8 cellular contexts compared by ENCODE assay signal in the genomic region with DNA sequence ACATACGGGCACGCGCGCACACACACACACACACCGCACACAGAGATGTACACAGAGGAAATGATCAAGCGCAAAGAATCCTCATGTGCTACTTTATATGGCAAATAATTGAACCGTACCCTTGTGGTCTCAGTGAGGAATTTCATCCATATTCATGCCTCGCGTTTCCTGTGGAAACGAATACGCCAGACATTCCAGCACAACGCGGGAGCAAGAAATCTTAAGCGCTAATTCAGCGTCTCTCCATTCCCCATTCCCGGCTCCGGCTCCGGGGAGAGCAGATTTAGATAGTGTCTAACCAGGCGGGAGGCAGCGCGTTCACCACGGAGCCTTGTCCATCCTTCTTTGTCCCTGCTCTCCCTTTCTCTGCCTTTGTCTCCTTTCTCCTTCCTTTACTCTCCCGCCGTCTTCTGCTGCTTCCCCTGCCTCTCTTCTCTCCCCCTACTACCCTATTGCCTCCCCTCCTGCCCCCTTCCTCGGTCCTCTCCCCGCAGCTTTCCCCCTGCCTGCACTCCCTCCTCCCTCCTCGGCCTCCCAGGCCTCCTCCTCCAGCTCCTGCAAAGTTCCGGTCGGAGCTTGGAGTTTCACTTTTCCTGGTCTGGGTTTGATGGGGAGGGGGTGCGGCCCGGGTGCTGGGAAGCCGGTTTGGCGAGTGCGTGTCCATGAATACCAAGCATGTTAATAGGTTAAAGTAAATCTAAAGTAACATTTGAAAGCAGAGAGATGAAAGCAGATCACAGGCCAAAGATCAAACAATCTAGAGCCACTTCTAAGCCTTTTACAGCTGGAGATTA.
A peak's percentile ranks its signal among the peaks of the same experiment; 100 is the strongest.
DNase-seq lines count a peak whose midpoint lies in the region; ATAC-seq and TF ChIP-seq lines count a peak whose summit lies in the region.

No MANE protein-coding gene starts in this region.

- POLR2A ChIA-PET in T-cell (lab: Charles Lee), result no interaction called here

- peaks cover 2 to 8% (median 2%) of the 10 kb centered on the region in 3 donors for H3K4me1 Mint-ChIP-seq in T-cell

- H3K27ac ChIP-seq in iPS DF 6.9 (ENCODE audit: low read length), result no peak overlapping the region

- H3K27ac Mint-ChIP-seq in T-cell, result no peak overlapping the region

- TF ChIP-seq CTCF in GM13976 (IDR thresholded peaks at IDR 0.05; ENCODE audit: borderline replicate concordance, control extremely low read depth, extremely low read depth, insufficient read depth, missing control alignments), result no peak

- no peaks in the 10 kb centered on the region; the same call in 1 of the 2 replicates for H3K27me3 ChIP-seq in iPS DF 6.9 (ENCODE audit: control insufficient read depth, insufficient read depth, low read length)

- CTCF ChIA-PET in T-cell (lab: Charles Lee), result no interaction called here

- ATAC-seq in sciatic nerve (peak; percentile 78), T-cell (replicated peaks in 1 of 4) (no peak)

- H3K4me3 Mint-ChIP-seq in T-cell, result no peak overlapping the region

- intact Hi-C loops in sciatic nerve (cut with DNase I), result no loop called here

- H3K9me3 Mint-ChIP-seq in T-cell, result peaks cover 0 to 8% (median 0%) of the 10 kb centered on the region in 3 donors

- no peaks in the 10 kb centered on the region for H3K36me3 ChIP-seq in iPS DF 6.9 (ENCODE audit: control insufficient read depth, insufficient read depth, low read length)

- in situ Hi-C loops in GM13976 (cut with MboI; ENCODE audit: low sequenced_read_pairs, unreplicated experiment), result no loop called here

- no peaks in the 10 kb centered on the region for H3K9me3 ChIP-seq in iPS DF 6.9 (ENCODE audit: control insufficient read depth, insufficient read depth, low read length)

- no CpG with 5 or more reads among the region's 34 CpGs for WGBS in iPS DF 6.9 (ENCODE audit: insufficient coverage, insufficient read length)

- no peaks in the 10 kb centered on the region for H3K36me3 Mint-ChIP-seq in T-cell

- peak overlapping the region; percentile 48; the same call in 1 of the 2 replicates for H3K4me3 ChIP-seq in iPS DF 6.9 (ENCODE audit: low read length)

- peak; percentile 6 for DNase-seq in HPDE6-E6E7 (ENCODE audit: extremely low spot score)
- DNase-seq in anterior cingulate cortex (lab: John Stamatoyannopoulos, UW), result peak in 37 of 58 donors; percentile 4 to 73 (median 33)
- no peak for DNase-seq in iPS DF 6.9 (ENCODE audit: low read depth, low spot score)
- no peak for DNase-seq in sciatic nerve (ENCODE audit: low spot score)
- DNase-seq in CD1c-positive myeloid dendritic cell (ENCODE audit: extremely low spot score), result no peak
- no peak for DNase-seq in NCI-H2081 (lab: John Stamatoyannopoulos, UW)
- DNase-seq in GM13976 (ENCODE audit: low spot score), result no peak
- no peak for DNase-seq in T-cell

- peaks cover 42 to 49% of the 10 kb centered on the region in 2 donors for H3K27me3 Mint-ChIP-seq in T-cell

- peaks cover 9% of the 10 kb centered on the region for H3K4me1 ChIP-seq in iPS DF 6.9 (ENCODE audit: control insufficient read depth, insufficient read depth, low read length)

Comparison
In these comparisons a context has a peak if more than half of its experiments do, and no peak if none do; other contexts are left out.
1. DNase-seq: peak in HPDE6-E6E7 (single experiment) and anterior cingulate cortex (37 of 58); none in iPS DF 6.9 (single experiment), sciatic nerve (single experiment), CD1c-positive myeloid dendritic cell (single experiment), NCI-H2081 (0 of 2), GM13976 (single experiment) and T-cell (0 of 34).